In the genomic region with DNA sequence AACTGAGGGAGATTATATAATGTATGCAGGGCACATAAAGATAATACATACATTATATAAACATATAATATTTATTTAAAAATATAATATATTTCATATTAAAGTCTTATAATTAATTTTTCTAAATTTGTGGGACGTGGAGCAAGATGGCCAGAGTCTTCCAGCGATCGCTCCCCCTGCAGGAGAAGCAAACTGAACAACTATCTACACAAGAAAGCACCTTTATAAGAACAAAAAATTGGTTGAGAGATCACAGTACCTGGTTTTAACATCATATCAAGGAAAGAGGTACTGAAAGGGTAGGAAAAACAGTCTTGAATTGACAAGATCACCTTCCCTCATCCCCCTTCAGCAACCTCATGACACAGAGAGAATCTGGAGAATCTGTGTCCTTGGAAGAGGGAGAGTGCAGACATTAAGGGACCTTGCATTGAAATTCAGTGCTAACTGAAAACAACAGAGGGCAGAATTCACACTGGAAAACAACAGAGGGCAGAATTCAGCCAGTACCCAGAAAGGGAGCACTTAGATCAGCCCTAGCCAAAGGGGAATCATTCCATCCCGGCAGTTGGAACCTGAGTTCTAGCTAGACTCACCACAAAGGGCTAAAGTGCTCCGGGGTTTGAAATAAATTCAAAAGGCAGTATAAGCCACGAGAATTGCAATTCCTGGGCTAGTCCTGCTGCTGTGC, we compare ENCODE assay signal across 2 cellular contexts.
TF ChIP-seq lines count a peak whose summit lies in the region.

No MANE protein-coding gene starts in this region.

TF ChIP-seq in GM23338, 12 proteins besides CTCF, POLR2A, EP300 and RAD21 (continues in another document):
- TF ChIP-seq NANOG (IDR thresholded peaks at IDR 0.05; ENCODE audit: borderline replicate concordance) = no peak
- TF ChIP-seq ZNF114 (CRISPR knock-in tag; IDR thresholded peaks at IDR 0.05) = no peak
- no peak for TF ChIP-seq ZNF462 (CRISPR knock-in tag; IDR thresholded peaks at IDR 0.05)
- TF ChIP-seq EZH2phosphoT487 (IDR thresholded peaks at IDR 0.05; ENCODE audit: unreplicated experiment) = no peak
- TF ChIP-seq CREB1 (CRISPR knock-in tag; IDR thresholded peaks at IDR 0.05; ENCODE audit: low read depth) = no peak
- TF ChIP-seq POLR2AphosphoS5 (IDR thresholded peaks at IDR 0.05; ENCODE audit: low read depth) = no peak
- TF ChIP-seq ZNF331 (CRISPR knock-in tag; IDR thresholded peaks at IDR 0.05; ENCODE audit: low read depth) = no peak
- TF ChIP-seq EZH2 (IDR thresholded peaks at IDR 0.05; ENCODE audit: low read depth, unreplicated experiment) = no peak
- TF ChIP-seq JUNB (IDR thresholded peaks at IDR 0.05; ENCODE audit: unreplicated experiment) = no peak
- TF ChIP-seq, protein P1, sequence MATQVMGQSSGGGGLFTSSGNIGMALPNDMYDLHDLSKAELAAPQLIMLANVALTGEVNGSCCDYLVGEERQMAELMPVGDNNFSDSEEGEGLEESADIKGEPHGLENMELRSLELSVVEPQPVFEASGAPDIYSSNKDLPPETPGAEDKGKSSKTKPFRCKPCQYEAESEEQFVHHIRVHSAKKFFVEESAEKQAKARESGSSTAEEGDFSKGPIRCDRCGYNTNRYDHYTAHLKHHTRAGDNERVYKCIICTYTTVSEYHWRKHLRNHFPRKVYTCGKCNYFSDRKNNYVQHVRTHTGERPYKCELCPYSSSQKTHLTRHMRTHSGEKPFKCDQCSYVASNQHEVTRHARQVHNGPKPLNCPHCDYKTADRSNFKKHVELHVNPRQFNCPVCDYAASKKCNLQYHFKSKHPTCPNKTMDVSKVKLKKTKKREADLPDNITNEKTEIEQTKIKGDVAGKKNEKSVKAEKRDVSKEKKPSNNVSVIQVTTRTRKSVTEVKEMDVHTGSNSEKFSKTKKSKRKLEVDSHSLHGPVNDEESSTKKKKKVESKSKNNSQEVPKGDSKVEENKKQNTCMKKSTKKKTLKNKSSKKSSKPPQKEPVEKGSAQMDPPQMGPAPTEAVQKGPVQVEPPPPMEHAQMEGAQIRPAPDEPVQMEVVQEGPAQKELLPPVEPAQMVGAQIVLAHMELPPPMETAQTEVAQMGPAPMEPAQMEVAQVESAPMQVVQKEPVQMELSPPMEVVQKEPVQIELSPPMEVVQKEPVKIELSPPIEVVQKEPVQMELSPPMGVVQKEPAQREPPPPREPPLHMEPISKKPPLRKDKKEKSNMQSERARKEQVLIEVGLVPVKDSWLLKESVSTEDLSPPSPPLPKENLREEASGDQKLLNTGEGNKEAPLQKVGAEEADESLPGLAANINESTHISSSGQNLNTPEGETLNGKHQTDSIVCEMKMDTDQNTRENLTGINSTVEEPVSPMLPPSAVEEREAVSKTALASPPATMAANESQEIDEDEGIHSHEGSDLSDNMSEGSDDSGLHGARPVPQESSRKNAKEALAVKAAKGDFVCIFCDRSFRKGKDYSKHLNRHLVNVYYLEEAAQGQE (IDR thresholded peaks at IDR 0.05; ENCODE audit: unreplicated experiment) = no peak
- no peak for TF ChIP-seq STAT1 (IDR thresholded peaks at IDR 0.05; ENCODE audit: unreplicated experiment)

TF ChIP-seq in H1, 55 proteins besides CTCF, POLR2A, EP300 and RAD21:
- TF ChIP-seq GTF2F1 (IDR thresholded peaks at IDR 0.05; ENCODE audit: borderline replicate concordance, low read depth, low read length) (no peak), ZNF274 (IDR thresholded peaks at IDR 0.05; ENCODE audit: borderline replicate concordance, extremely low read depth, low read length) (no peak), CTBP2 (IDR thresholded peaks at IDR 0.05; ENCODE audit: borderline replicate concordance, insufficient read depth, insufficient read length, low read length) (no peak), RNF2 (IDR thresholded peaks at IDR 0.05; ENCODE audit: borderline replicate concordance, low read depth, low read length, missing control alignments, poor library complexity, severe bottlenecking) (no peak), NRF1 (IDR thresholded peaks at IDR 0.05; ENCODE audit: low read depth, low read length) (no peak), GABPA (IDR thresholded peaks at IDR 0.05; ENCODE audit: borderline replicate concordance, insufficient read depth, low read length) (no peak), CHD2 (IDR thresholded peaks at IDR 0.05; ENCODE audit: low read length) (no peak), TEAD4 (IDR thresholded peaks at IDR 0.05; ENCODE audit: low read depth, low read length) (no peak), SUZ12 (IDR thresholded peaks at IDR 0.05; ENCODE audit: low read length) (no peak), SP4 (IDR thresholded peaks at IDR 0.05; ENCODE audit: low read length) (no peak), SAP30 (IDR thresholded peaks at IDR 0.05; ENCODE audit: insufficient read depth, insufficient replicate concordance, low read length) (no peak), CHD1 (IDR thresholded peaks at IDR 0.05; ENCODE audit: low read depth, low read length) (no peak), PHF8 (conservative IDR thresholded peaks at IDR 0.05; ENCODE audit: low read depth, low read length) (no peak), SP1 (IDR thresholded peaks at IDR 0.05; ENCODE audit: low read depth, low read length) (no peak), RBBP5 (IDR thresholded peaks at IDR 0.05; ENCODE audit: borderline replicate concordance, low read depth, low read length) (no peak)
- TF ChIP-seq, protein P2, sequence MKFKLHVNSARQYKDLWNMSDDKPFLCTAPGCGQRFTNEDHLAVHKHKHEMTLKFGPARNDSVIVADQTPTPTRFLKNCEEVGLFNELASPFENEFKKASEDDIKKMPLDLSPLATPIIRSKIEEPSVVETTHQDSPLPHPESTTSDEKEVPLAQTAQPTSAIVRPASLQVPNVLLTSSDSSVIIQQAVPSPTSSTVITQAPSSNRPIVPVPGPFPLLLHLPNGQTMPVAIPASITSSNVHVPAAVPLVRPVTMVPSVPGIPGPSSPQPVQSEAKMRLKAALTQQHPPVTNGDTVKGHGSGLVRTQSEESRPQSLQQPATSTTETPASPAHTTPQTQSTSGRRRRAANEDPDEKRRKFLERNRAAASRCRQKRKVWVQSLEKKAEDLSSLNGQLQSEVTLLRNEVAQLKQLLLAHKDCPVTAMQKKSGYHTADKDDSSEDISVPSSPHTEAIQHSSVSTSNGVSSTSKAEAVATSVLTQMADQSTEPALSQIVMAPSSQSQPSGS (IDR thresholded peaks at IDR 0.05; ENCODE audit: low read length) = no peak
- TF ChIP-seq, protein P3, sequence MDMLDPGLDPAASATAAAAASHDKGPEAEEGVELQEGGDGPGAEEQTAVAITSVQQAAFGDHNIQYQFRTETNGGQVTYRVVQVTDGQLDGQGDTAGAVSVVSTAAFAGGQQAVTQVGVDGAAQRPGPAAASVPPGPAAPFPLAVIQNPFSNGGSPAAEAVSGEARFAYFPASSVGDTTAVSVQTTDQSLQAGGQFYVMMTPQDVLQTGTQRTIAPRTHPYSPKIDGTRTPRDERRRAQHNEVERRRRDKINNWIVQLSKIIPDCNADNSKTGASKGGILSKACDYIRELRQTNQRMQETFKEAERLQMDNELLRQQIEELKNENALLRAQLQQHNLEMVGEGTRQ (IDR thresholded peaks at IDR 0.05; ENCODE audit: low read length) = no peak
